16 cellular contexts compared by ENCODE assay signal in the genomic region with DNA sequence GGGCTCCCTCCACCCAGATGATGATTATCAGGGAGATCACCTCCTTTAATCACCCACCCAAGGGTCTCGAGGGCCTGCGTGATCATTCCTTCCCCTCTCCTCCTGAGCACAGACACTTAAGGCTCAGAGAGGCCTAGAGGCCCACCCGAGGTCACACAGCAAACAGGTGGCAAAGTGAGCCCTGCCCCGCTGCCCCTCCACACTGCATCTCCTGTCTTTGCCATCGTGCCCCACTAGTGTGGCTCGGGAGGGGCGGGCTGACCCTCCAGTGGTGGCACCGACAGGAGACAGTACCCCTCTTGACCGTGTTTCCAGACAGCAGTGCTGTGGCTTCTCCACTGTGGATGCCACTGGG. TPM values are rescaled to one million over a fixed set of nuclear protein-coding genes. Genes with fewer than 3 reads are reported as not detected.
DNase-seq lines count a peak whose midpoint lies in the region; ATAC-seq and TF ChIP-seq lines count a peak whose summit lies in the region.
"Had no signal": no experiment of that assay in that cellular context is flagged by ENCODE, and none has a peak within 500 bp of the region (broad histone marks: within the 10 kb centered on the region; RNA-seq: fewer than 3 reads in every experiment).

No MANE protein-coding gene starts in this region.

- H3K9me3 Mint-ChIP-seq in WTC11: no peaks in the 10 kb centered on the region
- H3K9me3 Mint-ChIP-seq in immature natural killer cell: no peaks in the 10 kb centered on the region
- H3K9me3 Mint-ChIP-seq in stimulated activated naive B cell treated with anti-CD40 and anti-IgM and Interleukin-4, amounts not matched to agents 10 μg/mL and 1 μg/mL and 100 μg/mL, for 72 hours: no peaks in the 10 kb centered on the region
- H3K9me3 Mint-ChIP-seq: activated naive CD8-positive, alpha-beta T cell treated with anti-CD3 and anti-CD28 coated beads for 36 hours; activated T-cell treated with anti-CD3 and anti-CD28 coated beads, Interleukin-2, amount 50 U/mL, for 4 hours; IgD-negative memory B cell had no signal

- H3K4me2 ChIP-seq in GM23248 (ENCODE audit: unreplicated experiment) (peak overlapping the region; percentile 25), smooth muscle cell (peak overlapping the region; percentile 66), OCI-LY7 (ENCODE audit: low read length) (no peak overlapping the region)

- CTCF ChIA-PET in WTC11 (lab: Charles Lee) (interaction anchor here (3.3 kb wide), 1 partner anchor 121 kb away, joined by 16 read pairs; no protein-coding TSS in a partner anchor), OCI-LY7 (lab: Charles Lee; ENCODE audit: unreplicated experiment) (no interaction called here)

- H3K4me3 Mint-ChIP-seq in WTC11 (no peak overlapping the region), immature natural killer cell (peak overlapping the region in 1 of 5 donors; percentile 39), T-helper 17 cell (no peak overlapping the region)
- H3K4me3 Mint-ChIP-seq in stimulated activated naive B cell treated with anti-CD40 and anti-IgM and Interleukin-4, amounts not matched to agents 10 μg/mL and 1 μg/mL and 100 μg/mL, for 72 hours: no peak overlapping the region
- H3K4me3 Mint-ChIP-seq: activated naive CD8-positive, alpha-beta T cell treated with anti-CD3 and anti-CD28 coated beads for 36 hours; activated T-cell treated with anti-CD3 and anti-CD28 coated beads, Interleukin-2, amount 50 U/mL, for 4 hours had no signal

- H3K79me2 ChIP-seq in GM23248 (ENCODE audit: insufficient read depth) (no peaks in the 10 kb centered on the region), smooth muscle cell (ENCODE audit: low read depth) (no peaks in the 10 kb centered on the region), OCI-LY7 (ENCODE audit: insufficient read depth, low read depth, low read length) (no peaks in the 10 kb centered on the region)

- H3K9ac ChIP-seq in GM23248: peak overlapping the region; percentile 27; the same call in 1 of the 2 replicates
- H3K9ac ChIP-seq in smooth muscle cell (ENCODE audit: low read depth): peak overlapping the region; percentile 88

- in situ Hi-C loops in GM23248 (cut with MboI): no loop called here

- no TSS peak for BruUV-seq in OCI-LY7 (replicated peaks; lab: Mats Ljungman, UMichigan)

- H3K27me3 Mint-ChIP-seq in WTC11 (ENCODE audit: low read depth) (peaks cover 10% of the 10 kb centered on the region), immature natural killer cell (ENCODE audit: low read depth in 3 of 3) (peaks cover 0 to 6% (median 2%) of the 10 kb centered on the region in 3 donors), T-helper 17 cell (no peaks in the 10 kb centered on the region)
- H3K27me3 Mint-ChIP-seq in stimulated activated naive B cell treated with anti-CD40 and anti-IgM and Interleukin-4, amounts not matched to agents 10 μg/mL and 1 μg/mL and 100 μg/mL, for 72 hours: peaks cover 32 to 36% of the 10 kb centered on the region in 2 donors
- H3K27me3 Mint-ChIP-seq: IgD-negative memory B cell had no signal

- H3K9me3 ChIP-seq in GM23248 (ENCODE audit: low read depth): no peaks in the 10 kb centered on the region
- H3K9me3 ChIP-seq in smooth muscle cell (replicated peaks; ENCODE audit: low read depth): no peaks in the 10 kb centered on the region
- H3K9me3 ChIP-seq in T-helper 17 cell (ENCODE audit: control insufficient read depth, low read length, poor library complexity, severe bottlenecking): no peaks in the 10 kb centered on the region
- no peaks in the 10 kb centered on the region for H3K9me3 ChIP-seq in OCI-LY7 (ENCODE audit: low read length)

- H3K36me3 ChIP-seq in GM23248 (ENCODE audit: low read depth): no peaks in the 10 kb centered on the region
- H3K36me3 ChIP-seq in smooth muscle cell (ENCODE audit: low read depth): no peaks in the 10 kb centered on the region
- no peaks in the 10 kb centered on the region for H3K36me3 ChIP-seq in OCI-LY7 (ENCODE audit: insufficient read depth, low read length)

- H3K9me2 ChIP-seq in GM23248 (ENCODE audit: insufficient read depth) (no peaks in the 10 kb centered on the region), OCI-LY7 (ENCODE audit: insufficient read depth, low read length) (no peaks in the 10 kb centered on the region)

- WGBS in GM23248 (ENCODE audit: low coverage in 1 of 2, low lambda C conversion rate in 2 of 2, missing lambda C conversion rate in 2 of 2), 2 experiments: 81% methylated on average over 9 of the region's 9 CpGs
- WGBS in smooth muscle cell (ENCODE audit: low lambda C conversion rate): 84% methylated on average over 9 of the region's 9 CpGs

- POLR2A ChIA-PET in WTC11 (lab: Charles Lee): no interaction called here
- POLR2A ChIA-PET in OCI-LY7 (lab: Charles Lee): no interaction called here

- H3K27ac ChIP-seq in GM23248 (peak overlapping the region; percentile 68), smooth muscle cell (ENCODE audit: low read depth) (peak overlapping the region; percentile 98), OCI-LY7 (ENCODE audit: low read depth, low read length, poor library complexity, severe bottlenecking) (no peak overlapping the region)

- H3K4me3 ChIP-seq in GM23248 (no peak overlapping the region), smooth muscle cell (no peak overlapping the region), OCI-LY7 (ENCODE audit: low read depth, low read length, poor library complexity, severe bottlenecking) (no peak overlapping the region)

- H3K4me1 Mint-ChIP-seq in WTC11: peaks cover 39% of the 10 kb centered on the region
- H3K4me1 Mint-ChIP-seq in immature natural killer cell: peaks cover 32 to 38% of the 10 kb centered on the region in 2 donors
- H3K4me1 Mint-ChIP-seq in T-helper 17 cell: peaks cover 20% of the 10 kb centered on the region
- H3K4me1 Mint-ChIP-seq in stimulated activated naive B cell treated with anti-CD40 and anti-IgM and Interleukin-4, amounts not matched to agents 10 μg/mL and 1 μg/mL and 100 μg/mL, for 72 hours: peaks cover 6 to 9% of the 10 kb centered on the region in 2 donors

- H4K20me1 ChIP-seq in GM23248 (ENCODE audit: insufficient read depth) (no peaks in the 10 kb centered on the region), smooth muscle cell (ENCODE audit: low read depth) (no peaks in the 10 kb centered on the region), OCI-LY7 (ENCODE audit: insufficient read depth, low read length) (no peaks in the 10 kb centered on the region)

- DNase-seq in GM23248 (no peak), WTC11 (ENCODE audit: low spot score) (no peak), immature natural killer cell (no peak), smooth muscle cell (lab: John Stamatoyannopoulos, UW; ENCODE audit: unreplicated experiment) (no peak), T-helper 17 cell (no peak), OCI-LY7 (ENCODE audit: low spot score) (no peak), MV-4-11 (lab: John Stamatoyannopoulos, UW) (no peak)
- no peak for DNase-seq in stimulated activated naive B cell treated with anti-CD40 and anti-IgM and Interleukin-4, amounts not matched to agents 10 μg/mL and 1 μg/mL and 100 μg/mL, for 72 hours
- DNase-seq: activated CD4-positive, alpha-beta T cell treated with anti-CD3 and anti-CD28 coated beads, Interleukin-2, amount 50 U/mL, for 48 hours; activated naive CD8-positive, alpha-beta T cell treated with anti-CD3 and anti-CD28 coated beads for 36 hours; activated T-cell treated with anti-CD3 and anti-CD28 coated beads, Interleukin-2, amount 50 U/mL, for 4 hours; AML-193; glutamatergic neuron; NCI-H1092; NCI-H2171 treated with DMSO at 0.1 percent for 48 hours had no signal

- H3K27ac Mint-ChIP-seq in WTC11 (peak overlapping the region; percentile 74), immature natural killer cell (peak overlapping the region in 4 of 6 donors; percentile 18 to 80 (median 64)), T-helper 17 cell (no peak overlapping the region)
- no peak overlapping the region for H3K27ac Mint-ChIP-seq in stimulated activated naive B cell treated with anti-CD40 and anti-IgM and Interleukin-4, amounts not matched to agents 10 μg/mL and 1 μg/mL and 100 μg/mL, for 72 hours
- H3K27ac Mint-ChIP-seq: activated naive CD8-positive, alpha-beta T cell treated with anti-CD3 and anti-CD28 coated beads for 36 hours; IgD-negative memory B cell had no signal

- intact Hi-C loops in OCI-LY7 (cut with micrococcal nuclease; ENCODE audit: unreplicated experiment): no loop called here

- peaks cover 17% of the 10 kb centered on the region; the same call in 1 of the 2 replicates for H3F3A ChIP-seq in GM23248 (ENCODE audit: insufficient read depth)
- peaks cover 42% of the 10 kb centered on the region for H3F3A ChIP-seq in smooth muscle cell (ENCODE audit: low read depth)

- H2AFZ ChIP-seq in GM23248: peak overlapping the region; percentile 70
- H2AFZ ChIP-seq in smooth muscle cell (ENCODE audit: low read depth): no peak overlapping the region
- H2AFZ ChIP-seq in OCI-LY7 (ENCODE audit: low read length): no peak overlapping the region

- H3K27me3 ChIP-seq in GM23248 (replicated peaks; ENCODE audit: insufficient read depth): no peaks in the 10 kb centered on the region
- no peaks in the 10 kb centered on the region for H3K27me3 ChIP-seq in smooth muscle cell (ENCODE audit: low read depth)

- H3K36me3 Mint-ChIP-seq in WTC11 (no peaks in the 10 kb centered on the region), immature natural killer cell (no peaks in the 10 kb centered on the region), T-helper 17 cell (ENCODE audit: low read depth) (peaks cover 3% of the 10 kb centered on the region)
- peaks cover 2 to 6% of the 10 kb centered on the region in 2 donors for H3K36me3 Mint-ChIP-seq in stimulated activated naive B cell treated with anti-CD40 and anti-IgM and Interleukin-4, amounts not matched to agents 10 μg/mL and 1 μg/mL and 100 μg/mL, for 72 hours
- H3K36me3 Mint-ChIP-seq: activated naive CD8-positive, alpha-beta T cell treated with anti-CD3 and anti-CD28 coated beads for 36 hours; IgD-negative memory B cell had no signal

- H3K4me1 ChIP-seq in GM23248 (ENCODE audit: insufficient read depth) (peaks cover 33% of the 10 kb centered on the region), smooth muscle cell (ENCODE audit: low read depth) (peaks cover 8% of the 10 kb centered on the region), OCI-LY7 (ENCODE audit: insufficient read depth, low read length, poor library complexity, severe bottlenecking) (no peaks in the 10 kb centered on the region)

- ATAC-seq in WTC11: no peak
- no peak for ATAC-seq in T-helper 17 cell
- no peak for ATAC-seq in stimulated activated naive B cell treated with anti-CD40 and anti-IgM and Interleukin-4, amounts not matched to agents 10 μg/mL and 1 μg/mL and 100 μg/mL, for 72 hours (replicated peaks)
- ATAC-seq: activated T-cell treated with anti-CD3 and anti-CD28 coated beads, Interleukin-2, amount 50 U/mL, for 4 hours had no signal

- TF ChIP-seq CTCF in WTC11 (IDR thresholded peaks at IDR 0.05) (no peak), smooth muscle cell (IDR thresholded peaks at IDR 0.05; ENCODE audit: borderline replicate concordance, insufficient read depth, poor library complexity, severe bottlenecking) (no peak), OCI-LY7 (conservative IDR thresholded peaks at IDR 0.05; ENCODE audit: low read length) (no peak)

RNA-seq across cellular contexts. Expression of gene PLXND1, which starts 4.9 kb away (rescaled TPM):
- 67.2 and 83.0 TPM in 2 replicates for total RNA-seq in GM23248 (2014; rRNA removed; shearing (Covaris generic))
- polyA plus RNA-seq in GM23248 (2016; fragmentation: Nextera tagmentation; extraction: Ambion mirVana) (35.7 and 37.4 TPM in 2 replicates), immature natural killer cell (10 to 100 TPM in 1 of 3 donors, 1 to 10 TPM in 2; 3.1 to 30.2 (median 6.1) TPM), smooth muscle cell (75.8 and 130 TPM in 2 replicates)
- total RNA-seq in WTC11 (2021) (56.7 to 63.9 TPM (median 57.4 TPM) in 3 replicates), smooth muscle cell (71.2 and 94.3 TPM in 2 replicates), T-helper 17 cell (100 to 1,000 TPM in 1 of 2 donors, 10 to 100 TPM in 1; 78.8 to 152 TPM), OCI-LY7 (2022) (4.7 and 5.3 TPM in 2 replicates)
- total RNA-seq in OCI-LY7 (2014; rRNA removed; shearing (Covaris generic)): 6.0 and 6.8 TPM in 2 replicates

Comparison
In these comparisons a context has a peak if more than half of its experiments do, and no peak if none do; other contexts are left out.
1. H3K27ac Mint-ChIP-seq: peak in WTC11 (single experiment) and immature natural killer cell (4 of 6); none in T-helper 17 cell (single experiment) and stimulated activated naive B cell treated with anti-CD40 and anti-IgM and Interleukin-4, amounts not matched to agents 10 μg/mL and 1 μg/mL and 100 μg/mL, for 72 hours (single experiment).